Comparison of ENCODE assay signal across 23 cellular contexts in genomic region chr6:150547511-150548222, GRCh38. TPM values are rescaled to one million over a fixed set of nuclear protein-coding genes. Genes with fewer than 3 reads are reported as not detected.
DNase-seq lines count a peak whose midpoint lies in the region; ATAC-seq and TF ChIP-seq lines count a peak whose summit lies in the region.
"Had no signal": no experiment of that assay in that cellular context is flagged by ENCODE, and none has a peak within 500 bp of the region (broad histone marks: within the 10 kb centered on the region; RNA-seq: fewer than 3 reads in every experiment).

No MANE protein-coding gene starts in this region.

- no peaks in the 10 kb centered on the region for H3K9me3 Mint-ChIP-seq in GM23338
- H3K9me3 Mint-ChIP-seq in endothelial cell (ENCODE audit: unreplicated experiment), result no peaks in the 10 kb centered on the region
- H3K9me3 Mint-ChIP-seq in type B pancreatic cell, result no peaks in the 10 kb centered on the region
- H3K9me3 Mint-ChIP-seq: activated naive CD8-positive, alpha-beta T cell treated with anti-CD3 and anti-CD28 coated beads, Interleukin-2, amount 10 ng/mL, durations not matched to agents 7 days and 5 days; activated T-helper 17 cell treated with anti-CD3 and anti-CD28 coated beads, Interleukin-2, amount 50 U/mL, for 72 hours; immature natural killer cell; natural killer cell treated with Interleukin-12 subunit alpha and Interleukin-12 subunit beta and Interleukin-15 and Interleukin-18, amount 100 ng/mL, for 72 hours; T-helper 2 cell treated with Interferon-gamma antibody and Interleukin-4, amounts not matched to agents 5 μg/mL and 100 μg/mL, for 36 hours had no signal

- no peak overlapping the region for H3K27ac ChIP-seq in GM23338 (ENCODE audit: low read depth)
- H3K27ac ChIP-seq: foreskin keratinocyte, SK-N-MC had no signal

- no peaks in the 10 kb centered on the region for H3K27me3 ChIP-seq in GM23338 (ENCODE audit: insufficient read depth)

- peak overlapping the region; percentile 89; the same call in 1 of the 2 replicates for H2AFZ ChIP-seq in GM23338

- no peak overlapping the region for H3K4me3 ChIP-seq in GM23338
- H3K4me3 ChIP-seq: HAP-1, SK-N-MC had no signal

- H4K20me1 ChIP-seq in GM23338 (replicated peaks; ENCODE audit: insufficient read depth), result no peaks in the 10 kb centered on the region

- no peaks in the 10 kb centered on the region for H3K36me3 Mint-ChIP-seq in GM23338 (ENCODE audit: low read depth)
- no peaks in the 10 kb centered on the region for H3K36me3 Mint-ChIP-seq in endothelial cell (ENCODE audit: low read depth, unreplicated experiment)
- no peaks in the 10 kb centered on the region for H3K36me3 Mint-ChIP-seq in type B pancreatic cell
- H3K36me3 Mint-ChIP-seq: activated naive CD8-positive, alpha-beta T cell treated with anti-CD3 and anti-CD28 coated beads, Interleukin-2, amount 10 ng/mL, durations not matched to agents 7 days and 5 days; brain; immature natural killer cell; natural killer cell treated with Interleukin-12 subunit alpha and Interleukin-12 subunit beta and Interleukin-15 and Interleukin-18, amount 100 ng/mL, for 72 hours had no signal

- no peaks in the 10 kb centered on the region for H3K9me2 ChIP-seq in GM23338 (ENCODE audit: insufficient read depth)

- H3K4me1 Mint-ChIP-seq in GM23338 (peaks cover 7% of the 10 kb centered on the region; the same call in 2 of the 3 replicates), endothelial cell (ENCODE audit: unreplicated experiment) (peaks cover 48% of the 10 kb centered on the region), type B pancreatic cell (ENCODE audit: unreplicated experiment) (peaks cover 37% of the 10 kb centered on the region)
- H3K4me1 Mint-ChIP-seq: activated naive CD8-positive, alpha-beta T cell treated with anti-CD3 and anti-CD28 coated beads, Interleukin-2, amount 10 ng/mL, durations not matched to agents 7 days and 5 days; activated T-helper 17 cell treated with anti-CD3 and anti-CD28 coated beads, Interleukin-2, amount 50 U/mL, for 72 hours; immature natural killer cell had no signal

- no peaks in the 10 kb centered on the region for H3K36me3 ChIP-seq in GM23338 (ENCODE audit: insufficient read depth)
- H3K36me3 ChIP-seq: HAP-1 had no signal

- TF ChIP-seq CTCF in GM23338 (conservative IDR thresholded peaks at IDR 0.05; ENCODE audit: low read depth in 2 of 2), result peak in 1 of 2 experiments; percentile 16; a peak in 2 of 4 replicates
- TF ChIP-seq CTCF in endothelial cell (IDR thresholded peaks at IDR 0.05; ENCODE audit: unreplicated experiment), result no peak
- no peak for TF ChIP-seq CTCF in type B pancreatic cell (conservative IDR thresholded peaks at IDR 0.05)

- peak; percentile 91 for ATAC-seq in GM23338
- no peak for ATAC-seq in GM18505 (IDR thresholded peaks at IDR 0.05; ENCODE audit: unreplicated experiment)
- no peak for ATAC-seq in HG03460 (IDR thresholded peaks at IDR 0.05; ENCODE audit: unreplicated experiment)
- ATAC-seq: activated CD4-positive, CD25-positive, alpha-beta regulatory T cell treated with anti-CD3 and anti-CD28 coated beads, Interleukin-2, amount 50 U/mL, for 24 hours; activated T-helper 17 cell treated with anti-CD3 and anti-CD28 coated beads, Interleukin-2, amount 50 U/mL, for 72 hours; foreskin keratinocyte; natural killer cell treated with Interleukin-12 subunit alpha and Interleukin-12 subunit beta and Interleukin-15 and Interleukin-18, amount 100 ng/mL, for 72 hours had no signal

- no peak overlapping the region for H3K4me2 ChIP-seq in GM23338

- TF ChIP-seq POLR2A in GM18505 (IDR thresholded peaks at IDR 0.05; ENCODE audit: borderline replicate concordance, extremely low read depth, insufficient read depth, insufficient read length), result no peak

- H3K79me2 ChIP-seq in GM23338 (replicated peaks; ENCODE audit: insufficient read depth), result no peaks in the 10 kb centered on the region

- H3K27ac Mint-ChIP-seq in GM23338 (no peak overlapping the region), endothelial cell (ENCODE audit: unreplicated experiment) (peak overlapping the region; percentile 79), type B pancreatic cell (no peak overlapping the region)
- H3K27ac Mint-ChIP-seq: activated naive CD8-positive, alpha-beta T cell treated with anti-CD3 and anti-CD28 coated beads, Interleukin-2, amount 10 ng/mL, durations not matched to agents 7 days and 5 days; activated T-helper 17 cell treated with anti-CD3 and anti-CD28 coated beads, Interleukin-2, amount 50 U/mL, for 72 hours; immature natural killer cell; natural killer cell treated with Interleukin-12 subunit alpha and Interleukin-12 subunit beta and Interleukin-15 and Interleukin-18, amount 100 ng/mL, for 72 hours; T-helper 2 cell treated with Interferon-gamma antibody and Interleukin-4, amounts not matched to agents 5 μg/mL and 100 μg/mL, for 36 hours had no signal

- H3F3A ChIP-seq in GM23338 (replicated peaks; ENCODE audit: low read depth), result no peaks in the 10 kb centered on the region

- H3K4me1 ChIP-seq in GM23338 (ENCODE audit: insufficient read depth), result no peaks in the 10 kb centered on the region
- H3K4me1 ChIP-seq: foreskin keratinocyte, HAP-1 had no signal

- H3K4me3 Mint-ChIP-seq in GM23338 (no peak overlapping the region), endothelial cell (ENCODE audit: unreplicated experiment) (no peak overlapping the region), type B pancreatic cell (no peak overlapping the region)
- H3K4me3 Mint-ChIP-seq: activated naive CD8-positive, alpha-beta T cell treated with anti-CD3 and anti-CD28 coated beads, Interleukin-2, amount 10 ng/mL, durations not matched to agents 7 days and 5 days; activated T-helper 17 cell treated with anti-CD3 and anti-CD28 coated beads, Interleukin-2, amount 50 U/mL, for 72 hours; brain; immature natural killer cell; natural killer cell treated with Interleukin-12 subunit alpha and Interleukin-12 subunit beta and Interleukin-15 and Interleukin-18, amount 100 ng/mL, for 72 hours; T-helper 2 cell treated with Interferon-gamma antibody and Interleukin-4, amounts not matched to agents 5 μg/mL and 100 μg/mL, for 36 hours had no signal

- H3K27me3 Mint-ChIP-seq in GM23338 (ENCODE audit: insufficient read depth, low read depth, poor library complexity) (peaks cover 2% of the 10 kb centered on the region), endothelial cell (ENCODE audit: unreplicated experiment) (peaks cover 4% of the 10 kb centered on the region), type B pancreatic cell (peaks cover 11% of the 10 kb centered on the region)
- H3K27me3 Mint-ChIP-seq: brain had no signal

- DNase-seq in GM23338 (ENCODE audit: low spot score), result peak; percentile 60
- DNase-seq in endothelial cell (ENCODE audit: low spot score), result no peak
- peak; percentile 38 for DNase-seq in iPS-NIHi7 (ENCODE audit: extremely low spot score)
- DNase-seq in putamen (ENCODE audit: low spot score), result peak; percentile 32
- DNase-seq in kidney glomerular epithelial cell (lab: John Stamatoyannopoulos, UW), result no peak
- no peak for DNase-seq in type B pancreatic cell (ENCODE audit: extremely low spot score, unreplicated experiment)
- DNase-seq: activated CD8-positive, alpha-beta memory T cell treated with anti-CD3 and anti-CD28 coated beads for 24 hours; activated naive CD8-positive, alpha-beta T cell treated with anti-CD3 and anti-CD28 coated beads, Interleukin-2, amount 10 ng/mL, durations not matched to agents 7 days and 5 days; foreskin keratinocyte; immature natural killer cell; Kasumi-1; mesenchymal stem cell; stimulated activated naive CD4-positive, alpha-beta T cell; trophoblast cell had no signal

TF ChIP-seq in GM23338, 12 proteins besides CTCF, POLR2A, EP300 and RAD21:
- no peak for TF ChIP-seq STAT1 (IDR thresholded peaks at IDR 0.05; ENCODE audit: unreplicated experiment)
- no peak for TF ChIP-seq JUNB (IDR thresholded peaks at IDR 0.05; ENCODE audit: unreplicated experiment)
- no peak for TF ChIP-seq NANOG (IDR thresholded peaks at IDR 0.05; ENCODE audit: borderline replicate concordance)
- TF ChIP-seq ZNF114 (CRISPR knock-in tag; IDR thresholded peaks at IDR 0.05), result no peak

RNA-seq across cellular contexts. Expression of gene PLEKHG1, which starts 52.0 kb away (rescaled TPM):
- 1.0 and 2.5 TPM in 2 replicates for total RNA-seq in GM23338 (2014; rRNA removed; shearing (Covaris generic))
- polyA plus RNA-seq in GM23338 (2016; fragmentation: Nextera tagmentation; extraction: Ambion mirVana), result 0.64 and 0.89 TPM in 2 replicates
- 135 TPM for total RNA-seq in endothelial cell (ENCODE audit: unreplicated experiment)
- total RNA-seq in type B pancreatic cell (ENCODE audit: low replicate concordance), result 48.7 and 58.2 TPM in 2 replicates

Comparison
In these comparisons a context has a peak if more than half of its experiments do, and no peak if none do; other contexts are left out.
1. DNase-seq: peak in GM23338 (single experiment), iPS-NIHi7 (single experiment) and putamen (single experiment); none in endothelial cell (single experiment), kidney glomerular epithelial cell (single experiment) and type B pancreatic cell (single experiment).
2. RNA of gene PLEKHG1, which starts 52.0 kb away (total RNA-seq): 135 TPM in endothelial cell (single experiment) and 48.7 to 58.2 TPM in type B pancreatic cell; 1.0 to 2.5 TPM in GM23338; every median in the first group is over 10 times any median in the second.